ENCODE assay signal across 16 cellular contexts in genomic region chr12:6932766-6933165, GRCh38. TPM values are rescaled to one million over a fixed set of nuclear protein-coding genes. Genes with fewer than 3 reads are reported as not detected.
DNase-seq lines count a peak whose midpoint lies in the region; ATAC-seq, FAIRE-seq and TF ChIP-seq lines count a peak whose summit lies in the region.
"Had no signal": no experiment of that assay in that cellular context is flagged by ENCODE, and none has a peak within 500 bp of the region (broad histone marks: within the 10 kb centered on the region; RNA-seq: fewer than 3 reads in every experiment).

No MANE protein-coding gene starts in this region.

- peaks cover 46% of the 10 kb centered on the region for H3K79me2 ChIP-seq in ACC112 (ENCODE audit: control insufficient read depth, insufficient read depth, low read length, unreplicated experiment)

- peaks cover 0 to 38% (median 5%) of the 10 kb centered on the region in 3 donors for H3K36me3 Mint-ChIP-seq in CD8-positive, alpha-beta memory T cell
- peaks cover 32% of the 10 kb centered on the region for H3K36me3 Mint-ChIP-seq in activated naive CD8-positive, alpha-beta T cell treated with anti-CD3 and anti-CD28 coated beads for 36 hours
- peaks cover 50% of the 10 kb centered on the region for H3K36me3 Mint-ChIP-seq in nephron progenitor cell (ENCODE audit: low read depth)

- H3K27me3 Mint-ChIP-seq in CD8-positive, alpha-beta memory T cell, result no peaks in the 10 kb centered on the region
- no peaks in the 10 kb centered on the region for H3K27me3 Mint-ChIP-seq in activated naive CD8-positive, alpha-beta T cell treated with anti-CD3 and anti-CD28 coated beads for 36 hours
- peaks cover 4% of the 10 kb centered on the region for H3K27me3 Mint-ChIP-seq in nephron progenitor cell (ENCODE audit: low read depth, poor library complexity)

- POLR2A ChIA-PET in CD8-positive, alpha-beta memory T cell (lab: Charles Lee), result interaction anchor here (0.6 kb wide), 1 partner anchor 23 kb away, joined by 3 read pairs; no protein-coding TSS in a partner anchor

- peak overlapping the region; percentile 36 for H3K27ac ChIP-seq in ACC112 (ENCODE audit: low read depth, low read length)
- H3K27ac ChIP-seq in CD8-positive, alpha-beta memory T cell (ENCODE audit: low read depth, low read length), result no peak overlapping the region

- peaks cover 7% of the 10 kb centered on the region; the same call in 1 of the 2 replicates for H3K36me3 ChIP-seq in ACC112 (ENCODE audit: insufficient read depth, low read length)
- H3K36me3 ChIP-seq in CD8-positive, alpha-beta memory T cell (ENCODE audit: insufficient read depth, low read length), result no peaks in the 10 kb centered on the region

- no peaks in the 10 kb centered on the region for H3K9me3 ChIP-seq in CD8-positive, alpha-beta memory T cell (ENCODE audit: low read length)
- H3K9me3 ChIP-seq: HAP-1 had no signal

- no peaks in the 10 kb centered on the region for H3K27me3 ChIP-seq in ACC112 (ENCODE audit: insufficient read depth, low read length)
- no peaks in the 10 kb centered on the region for H3K27me3 ChIP-seq in CD8-positive, alpha-beta memory T cell (ENCODE audit: insufficient read depth, low read length, poor library complexity, severe bottlenecking)

- H3K4me3 ChIP-seq in ACC112 (ENCODE audit: low read depth, low read length), result no peak overlapping the region
- H3K4me3 ChIP-seq in CD8-positive, alpha-beta memory T cell (ENCODE audit: low read length), result no peak overlapping the region
- H3K4me3 ChIP-seq: HAP-1 had no signal

- no peaks in the 10 kb centered on the region for H3K9me3 Mint-ChIP-seq in CD8-positive, alpha-beta memory T cell
- no peaks in the 10 kb centered on the region for H3K9me3 Mint-ChIP-seq in activated naive CD8-positive, alpha-beta T cell treated with anti-CD3 and anti-CD28 coated beads for 36 hours
- no peaks in the 10 kb centered on the region for H3K9me3 Mint-ChIP-seq in nephron progenitor cell

- CTCF ChIA-PET in CD8-positive, alpha-beta memory T cell (lab: Charles Lee), result interaction anchor here (22.6 kb wide), 1 partner anchor 28 kb away, joined by 815 read pairs; no protein-coding TSS in a partner anchor

- no peak overlapping the region for H2AFZ ChIP-seq in ACC112 (ENCODE audit: low read length, unreplicated experiment)

- peaks cover 62% of the 10 kb centered on the region for H3K4me1 ChIP-seq in ACC112 (ENCODE audit: control insufficient read depth, insufficient read depth, low read length, unreplicated experiment)
- H3K4me1 ChIP-seq in CD8-positive, alpha-beta memory T cell (ENCODE audit: insufficient read depth, low read length), result peaks cover 55% of the 10 kb centered on the region

- ATAC-seq in HG03280 (IDR thresholded peaks at IDR 0.05; ENCODE audit: unreplicated experiment) (no peak), GM18511 (IDR thresholded peaks at IDR 0.05; ENCODE audit: unreplicated experiment) (no peak)

- FAIRE-seq in RCC 7860 (lab: Jason Lieb, UNC), result no peak
- FAIRE-seq: HTR-8/SVneo had no signal

- H3K27ac Mint-ChIP-seq in CD8-positive, alpha-beta memory T cell, result peak overlapping the region in 6 of 8 donors; percentile 31 to 83 (median 66)
- H3K27ac Mint-ChIP-seq in activated naive CD8-positive, alpha-beta T cell treated with anti-CD3 and anti-CD28 coated beads for 36 hours, result peak overlapping the region; percentile 59
- peak overlapping the region; percentile 80 for H3K27ac Mint-ChIP-seq in nephron progenitor cell

- no peak for DNase-seq in CD8-positive, alpha-beta memory T cell
- no peak for DNase-seq in activated naive CD8-positive, alpha-beta T cell treated with anti-CD3 and anti-CD28 coated beads for 36 hours
- no peak for DNase-seq in nephron progenitor cell
- DNase-seq in RCC 7860 (ENCODE audit: low spot score), result no peak
- DNase-seq in epidermal melanocyte (ENCODE audit: insufficient read length, low spot score), result no peak
- DNase-seq: amygdala, COR-L47, NCI-H1048 had no signal

- peak overlapping the region in 2 of 7 donors; percentile 5 to 64 for H3K4me3 Mint-ChIP-seq in CD8-positive, alpha-beta memory T cell
- no peak overlapping the region for H3K4me3 Mint-ChIP-seq in activated naive CD8-positive, alpha-beta T cell treated with anti-CD3 and anti-CD28 coated beads for 36 hours
- no peak overlapping the region for H3K4me3 Mint-ChIP-seq in nephron progenitor cell

- TF ChIP-seq CTCF in nephron progenitor cell (IDR thresholded peaks at IDR 0.05), result no peak

- peaks cover 34 to 67% (median 46%) of the 10 kb centered on the region in 3 donors for H3K4me1 Mint-ChIP-seq in CD8-positive, alpha-beta memory T cell
- peaks cover 66% of the 10 kb centered on the region for H3K4me1 Mint-ChIP-seq in activated naive CD8-positive, alpha-beta T cell treated with anti-CD3 and anti-CD28 coated beads for 36 hours
- H3K4me1 Mint-ChIP-seq in nephron progenitor cell, result peaks cover 54% of the 10 kb centered on the region

RNA-seq across cellular contexts. Expression of gene ATN1, which starts 5.0 kb away (rescaled TPM):
- total RNA-seq in CD8-positive, alpha-beta memory T cell, result 10 to 100 TPM; 54.8 to 60.4 TPM
- 0.62 TPM for polyA plus RNA-seq in CD8-positive, alpha-beta memory T cell
- 10 to 100 TPM; 27.6 to 28.5 TPM for total RNA-seq in activated naive CD8-positive, alpha-beta T cell treated with anti-CD3 and anti-CD28 coated beads for 36 hours

RNA-seq across cellular contexts. Expression of gene RNU7-1, which starts 10.8 kb away (rescaled TPM):
- total RNA-seq in CD8-positive, alpha-beta memory T cell, result not detected
- polyA plus RNA-seq in CD8-positive, alpha-beta memory T cell, result not detected
- total RNA-seq in activated naive CD8-positive, alpha-beta T cell treated with anti-CD3 and anti-CD28 coated beads for 36 hours, result not detected
- total RNA-seq: dermis microvascular lymphatic vessel endothelial cell, fibroblast of villous mesenchyme, subcutaneous adipose tissue had no signal

RNA-seq across cellular contexts. Expression of gene C12orf57, which starts 11.1 kb away (rescaled TPM):
- total RNA-seq in CD8-positive, alpha-beta memory T cell, result 100 to 1,000 TPM; 297 to 304 TPM
- 259 TPM for polyA plus RNA-seq in CD8-positive, alpha-beta memory T cell
- total RNA-seq in activated naive CD8-positive, alpha-beta T cell treated with anti-CD3 and anti-CD28 coated beads for 36 hours, result 100 to 1,000 TPM; 203 to 208 TPM

RNA-seq across cellular contexts. Expression of gene ENO2, which starts 18.4 kb away (rescaled TPM):
- total RNA-seq in CD8-positive, alpha-beta memory T cell, result 100 to 1,000 TPM; 125 to 131 TPM
- 36.4 TPM for polyA plus RNA-seq in CD8-positive, alpha-beta memory T cell
- total RNA-seq in activated naive CD8-positive, alpha-beta T cell treated with anti-CD3 and anti-CD28 coated beads for 36 hours, result 100 to 1,000 TPM; 140 to 141 TPM

RNA-seq across cellular contexts. Expression of gene PTPN6, which starts 18.4 kb away (rescaled TPM):
- total RNA-seq in CD8-positive, alpha-beta memory T cell, result 100 to 1,000 TPM; 456 to 460 TPM
- 379 TPM for polyA plus RNA-seq in CD8-positive, alpha-beta memory T cell
- 100 to 1,000 TPM; 457 to 467 TPM for total RNA-seq in activated naive CD8-positive, alpha-beta T cell treated with anti-CD3 and anti-CD28 coated beads for 36 hours
- total RNA-seq: fibroblast of villous mesenchyme had no signal
